Comparison of ENCODE assay signal across 9 cellular contexts in genomic region chr15:39801641-39802309, GRCh38. TPM values are rescaled to one million over a fixed set of nuclear protein-coding genes. Genes with fewer than 3 reads are reported as not detected.
DNase-seq lines count a peak whose midpoint lies in the region; ATAC-seq, FAIRE-seq and TF ChIP-seq lines count a peak whose summit lies in the region.
"Had no signal": no experiment of that assay in that cellular context is flagged by ENCODE, and none has a peak within 500 bp of the region (broad histone marks: within the 10 kb centered on the region; RNA-seq: fewer than 3 reads in every experiment).

No MANE protein-coding gene starts in this region.

- 90% methylated on average over 19 of the region's 19 CpGs; no CpG with 5 or more reads in 1 of the 2 experiments for WGBS in H1 (ENCODE audit: extremely low coverage in 1 of 2, insufficient coverage in 1 of 2, insufficient read length in 1 of 2, insufficient replicate concordance in 2 of 2, low coverage in 1 of 2, low lambda C conversion rate in 2 of 2, missing lambda C conversion rate in 1 of 2), 2 experiments

- no peak overlapping the region for H2BK120ac ChIP-seq in H1 (replicated peaks; ENCODE audit: low read depth, low read length)

- H2AFZ ChIP-seq in H1 (ENCODE audit: low read length): no peak overlapping the region

- ATAC-seq in GM21360 (IDR thresholded peaks at IDR 0.05; ENCODE audit: unreplicated experiment) (peak; percentile 55), HG03520 (IDR thresholded peaks at IDR 0.05; ENCODE audit: unreplicated experiment) (no peak)
- ATAC-seq in stimulated activated memory B cell treated with anti-CD40 and anti-IgM and Interleukin-4, amounts not matched to agents 10 μg/mL and 1 μg/mL and 100 μg/mL, for 72 hours: peak; percentile 58

- H3K27ac Mint-ChIP-seq in stimulated activated memory B cell treated with anti-CD40 and anti-IgM and Interleukin-4, amounts not matched to agents 10 μg/mL and 1 μg/mL and 100 μg/mL, for 72 hours: no peak overlapping the region

- no peaks in the 10 kb centered on the region for H3K36me3 Mint-ChIP-seq in stimulated activated memory B cell treated with anti-CD40 and anti-IgM and Interleukin-4, amounts not matched to agents 10 μg/mL and 1 μg/mL and 100 μg/mL, for 72 hours

- no peaks in the 10 kb centered on the region for H3K9me3 ChIP-seq in H1 (ENCODE audit: insufficient read depth in 2 of 2, low read depth in 1 of 2, low read length in 1 of 2)

- H2BK5ac ChIP-seq in H1 (ENCODE audit: low read depth, low read length): no peak overlapping the region

- no peak overlapping the region for H3K27ac ChIP-seq in H1 (ENCODE audit: low read depth, low read length)

- peak; percentile 24 for FAIRE-seq in H1 (lab: Jason Lieb, UNC)
- FAIRE-seq: A204.1 had no signal

- H3K23ac ChIP-seq in H1 (ENCODE audit: insufficient read length): no peak overlapping the region

- no peak overlapping the region for H2BK20ac ChIP-seq in H1 (ENCODE audit: low read length)

- no peaks in the 10 kb centered on the region for H3K9me3 Mint-ChIP-seq in stimulated activated memory B cell treated with anti-CD40 and anti-IgM and Interleukin-4, amounts not matched to agents 10 μg/mL and 1 μg/mL and 100 μg/mL, for 72 hours

- peaks cover 58% of the 10 kb centered on the region for H3K27me3 Mint-ChIP-seq in stimulated activated memory B cell treated with anti-CD40 and anti-IgM and Interleukin-4, amounts not matched to agents 10 μg/mL and 1 μg/mL and 100 μg/mL, for 72 hours

- no peak overlapping the region for H3K4me3 Mint-ChIP-seq in stimulated activated memory B cell treated with anti-CD40 and anti-IgM and Interleukin-4, amounts not matched to agents 10 μg/mL and 1 μg/mL and 100 μg/mL, for 72 hours

- TF ChIP-seq RAD21 in H1 (IDR thresholded peaks at IDR 0.05 in 1 of 2, conservative IDR thresholded peaks at IDR 0.05 in 1 of 2; ENCODE audit: low read depth in 2 of 2, low read length in 2 of 2): peak; percentile 66 to 68

- H3K4me1 Mint-ChIP-seq in stimulated activated memory B cell treated with anti-CD40 and anti-IgM and Interleukin-4, amounts not matched to agents 10 μg/mL and 1 μg/mL and 100 μg/mL, for 72 hours: no peaks in the 10 kb centered on the region

- no peak for TF ChIP-seq POLR2A in H1 (IDR thresholded peaks at IDR 0.05; ENCODE audit: control extremely low read depth in 1 of 2, low read depth in 2 of 2, low read length in 2 of 2)

- peaks cover 0 to 3% (median 0%) of the 10 kb centered on the region in 4 experiments; a peak in 1 of 7 replicates for H3K4me1 ChIP-seq in H1 (replicated peaks in 1 of 4; ENCODE audit: control insufficient read depth in 3 of 4, insufficient read depth in 4 of 4, low read length in 3 of 4)

- no peak overlapping the region for H3K4me3 ChIP-seq in H1 (ENCODE audit: extremely low read depth in 1 of 4, insufficient read depth in 2 of 4, low read depth in 3 of 4, low read length in 4 of 4)

- H3K23me2 ChIP-seq in H1 (ENCODE audit: low read depth, low read length): no peaks in the 10 kb centered on the region

- no peak overlapping the region for H3K14ac ChIP-seq in H1 (ENCODE audit: insufficient read length)

- H2BK12ac ChIP-seq in H1 (ENCODE audit: low read depth, low read length): no peak overlapping the region

- H4K5ac ChIP-seq in H1 (ENCODE audit: insufficient read length, low read depth, low read length): no peak overlapping the region

- no peak overlapping the region for H3K18ac ChIP-seq in H1 (ENCODE audit: extremely low read depth, low read length)

- H3K79me1 ChIP-seq in H1 (ENCODE audit: low read depth, low read length): no peaks in the 10 kb centered on the region; the same call in 1 of the 2 replicates

- no peak overlapping the region for H3K4ac ChIP-seq in H1 (replicated peaks; ENCODE audit: insufficient read length, low read depth, low read length)

- no peak overlapping the region for H2AK5ac ChIP-seq in H1 (ENCODE audit: low read depth, low read length)

- no peak overlapping the region for H3K9ac ChIP-seq in H1 (replicated peaks in 1 of 4; ENCODE audit: extremely low read depth in 1 of 4, low read depth in 3 of 4, low read length in 3 of 4)

- no peak overlapping the region for H3K4me2 ChIP-seq in H1 (ENCODE audit: insufficient read depth in 1 of 2, low read depth in 2 of 2, low read length in 2 of 2)

- H2BK15ac ChIP-seq in H1 (ENCODE audit: low read length): no peak overlapping the region

- H3K27me3 ChIP-seq in H1 (replicated peaks in 1 of 4; ENCODE audit: control insufficient read depth in 3 of 4, extremely low read depth in 1 of 4, insufficient read depth in 3 of 4, low read length in 3 of 4): no peaks in the 10 kb centered on the region

- peaks cover 4 to 44% (median 26%) of the 10 kb centered on the region in 4 experiments for H3K36me3 ChIP-seq in H1 (ENCODE audit: control insufficient read depth in 2 of 4, insufficient read depth in 4 of 4, low read length in 3 of 4)

- DNase-seq in DMS 273 (lab: John Stamatoyannopoulos, UW; ENCODE audit: unreplicated experiment) (peak; percentile 38), DMS 273 treated with DMSO at 0.1 percent for 48 hours (lab: John Stamatoyannopoulos, UW) (no peak), NCI-H460 (ENCODE audit: extremely low read depth, low read depth) (peak; percentile 31), H1 (ENCODE audit: low read depth in 1 of 2, low spot score in 2 of 2) (no peak)
- no peak for DNase-seq in effector CD8-positive, alpha-beta T cell (lab: John Stamatoyannopoulos, UW)

- peak overlapping the region; percentile 0; the same call in 1 of the 2 replicates for H4K8ac ChIP-seq in H1 (ENCODE audit: extremely low read depth, insufficient read depth, low read length)

- H4K20me1 ChIP-seq in H1 (replicated peaks in 1 of 2; ENCODE audit: control insufficient read depth in 1 of 2, insufficient read depth in 2 of 2, low read length in 2 of 2): peaks cover 3 to 7% of the 10 kb centered on the region in 2 experiments

- peak; percentile 39 to 70 (median 67) for TF ChIP-seq CTCF in H1 (IDR thresholded peaks at IDR 0.05; ENCODE audit: control extremely low read depth in 1 of 3, insufficient read depth in 1 of 3, low read depth in 1 of 3, low read length in 3 of 3)

- H3K56ac ChIP-seq in H1 (replicated peaks; ENCODE audit: insufficient read length, low read depth, low read length): no peak overlapping the region

- CTCF ChIA-PET in H1 (lab: Charles Lee; ENCODE audit: partially characterized antibody): interaction anchor here (1.1 to 2.8 kb wide), 8 partner anchors 14 to 125 kb away, joined by 3 to 13 read pairs (median 4); no protein-coding TSS in a partner anchor

- no peak for TF ChIP-seq EP300 in H1 (IDR thresholded peaks at IDR 0.05; ENCODE audit: borderline replicate concordance in 1 of 2, low read depth in 2 of 2, low read length in 2 of 2)

- peaks cover 0 to 43% of the 10 kb centered on the region in 2 experiments; a peak in 3 of 4 replicates for H3K79me2 ChIP-seq in H1 (ENCODE audit: control insufficient read depth in 1 of 2, insufficient read depth in 2 of 2, low read length in 2 of 2)

- POLR2A ChIA-PET in H1 (lab: Charles Lee; ENCODE audit: partially characterized antibody): interaction anchor here (1.0 kb wide), 1 partner anchor 11 kb away, joined by 3 read pairs; no protein-coding TSS in a partner anchor

- H4K91ac ChIP-seq in H1 (replicated peaks; ENCODE audit: insufficient read length, low read length): no peak overlapping the region

TF ChIP-seq in H1, 55 proteins besides CTCF, POLR2A, EP300 and RAD21:
- no peak for TF ChIP-seq SP4 (IDR thresholded peaks at IDR 0.05; ENCODE audit: low read length)
- no peak for TF ChIP-seq RNF2 (IDR thresholded peaks at IDR 0.05; ENCODE audit: borderline replicate concordance, low read depth, low read length, missing control alignments, poor library complexity, severe bottlenecking)
- no peak for TF ChIP-seq TCF12 (IDR thresholded peaks at IDR 0.05; ENCODE audit: low read depth, low read length)
- no peak for TF ChIP-seq JUND (IDR thresholded peaks at IDR 0.05; ENCODE audit: low read length)
- TF ChIP-seq CEBPB (IDR thresholded peaks at IDR 0.05; ENCODE audit: low read depth, low read length): no peak
- TF ChIP-seq BRCA1 (IDR thresholded peaks at IDR 0.05; ENCODE audit: low read depth, low read length): no peak
- no peak for TF ChIP-seq RBBP5 (IDR thresholded peaks at IDR 0.05; ENCODE audit: borderline replicate concordance, low read depth, low read length)
- TF ChIP-seq, protein P1, sequence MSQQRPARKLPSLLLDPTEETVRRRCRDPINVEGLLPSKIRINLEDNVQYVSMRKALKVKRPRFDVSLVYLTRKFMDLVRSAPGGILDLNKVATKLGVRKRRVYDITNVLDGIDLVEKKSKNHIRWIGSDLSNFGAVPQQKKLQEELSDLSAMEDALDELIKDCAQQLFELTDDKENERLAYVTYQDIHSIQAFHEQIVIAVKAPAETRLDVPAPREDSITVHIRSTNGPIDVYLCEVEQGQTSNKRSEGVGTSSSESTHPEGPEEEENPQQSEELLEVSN (IDR thresholded peaks at IDR 0.05): no peak
- no peak for TF ChIP-seq RFX5 (IDR thresholded peaks at IDR 0.05; ENCODE audit: borderline replicate concordance, low read depth, low read length)

RNA-seq across cellular contexts. Expression of gene FSIP1, which starts 19.1 kb away (rescaled TPM):
- 0.40 and 0.52 TPM in 2 replicates for total RNA-seq in NCI-H460 (2014; rRNA removed; shearing (Covaris generic))
- 0.12 and 0.38 TPM in 2 replicates for polyA plus RNA-seq in NCI-H460 (2014; cell fraction: nucleus; rRNA removed)
- total RNA-seq in H1 (2021; fragmentation: NEBNext Ultra II Directional; extraction: Animal tissue kit (Norgen Biotek cat#: 25700)): 0.88 and 1.3 TPM in 2 replicates
- 0.08 and 0.18 TPM in 2 replicates for polyA plus RNA-seq in H1 (2011; rRNA removed)
- polyA plus RNA-seq in H1 (2011; cell fraction: cytosol; rRNA removed): 0.31 TPM
- 0.13 TPM for polyA plus RNA-seq in H1 (2011; cell fraction: nucleus; rRNA removed)
- 0.25 to 0.70 TPM (median 0.36 TPM) in 4 replicates for polyA plus RNA-seq in H1 (2012, experiment 1 of 2)
- polyA plus RNA-seq in H1 (2012, experiment 2 of 2): 0.07 TPM
- polyA plus RNA-seq in H1 (2013, experiment 1 of 2): 0.45 TPM
- polyA plus RNA-seq in H1 (2013, experiment 2 of 2): 0.61 TPM
- polyA minus RNA-seq in H1 (2011; rRNA and poly(A)+ RNA removed): 0.25 and 0.68 TPM in 2 replicates
- polyA minus RNA-seq in H1 (2011; cell fraction: cytosol; rRNA and poly(A)+ RNA removed): not detected
- polyA minus RNA-seq in H1 (2011; cell fraction: nucleus; rRNA and poly(A)+ RNA removed): 1.8 TPM

Comparison
In these comparisons a context has a peak if more than half of its experiments do, and no peak if none do; other contexts are left out.
1. DNase-seq: peak in DMS 273 (single experiment) and NCI-H460 (single experiment); none in DMS 273 treated with DMSO at 0.1 percent for 48 hours (single experiment), H1 (0 of 2) and effector CD8-positive, alpha-beta T cell (single experiment).